ENCODE assay signal across 1 cellular context in genomic region chr12:52032797-52033505, GRCh38.
TF ChIP-seq lines count a peak whose summit lies in the region.

No MANE protein-coding gene starts in this region.

TF ChIP-seq in K562, 482 proteins besides CTCF, POLR2A, EP300 and RAD21 (continued from another document and continues in another):
- TF ChIP-seq GATAD2B (IDR thresholded peaks at IDR 0.05; ENCODE audit: borderline replicate concordance) (no peak), HDAC2 (IDR thresholded peaks at IDR 0.05) (no peak), SOX6 (IDR thresholded peaks at IDR 0.05) (no peak), KAT8 (IDR thresholded peaks at IDR 0.05; ENCODE audit: low read depth) (no peak), ESRRB (CRISPR knock-in tag; IDR thresholded peaks at IDR 0.05; ENCODE audit: borderline replicate concordance) (no peak), ZNF639 (CRISPR knock-in tag; conservative IDR thresholded peaks at IDR 0.05 in 1 of 2, IDR thresholded peaks at IDR 0.05 in 1 of 2) (peak in 1 of 2 experiments; percentile 64; a peak in 1 of 4 replicates), GABPB1 (CRISPR knock-in tag; IDR thresholded peaks at IDR 0.05) (no peak), ZBTB7A (IDR thresholded peaks at IDR 0.05; ENCODE audit: borderline replicate concordance, control insufficient read depth, low read depth, low read length) (peak; percentile 83; the same call in 1 of the 2 replicates), ZHX1 (conservative IDR thresholded peaks at IDR 0.05; ENCODE audit: low read length) (no peak), BRD9 (IDR thresholded peaks at IDR 0.05; ENCODE audit: low read depth, partially characterized antibody) (no peak), SIN3A (IDR thresholded peaks at IDR 0.05; ENCODE audit: borderline replicate concordance in 2 of 2, control insufficient read depth in 1 of 2, low read depth in 2 of 2, low read length in 2 of 2) (no peak), EWSR1 (IDR thresholded peaks at IDR 0.05; ENCODE audit: borderline replicate concordance, low read depth, partially characterized antibody) (no peak), MYBL2 (IDR thresholded peaks at IDR 0.05; ENCODE audit: low read depth) (no peak), MYBL2 (CRISPR knock-in tag; IDR thresholded peaks at IDR 0.05; ENCODE audit: borderline replicate concordance) (no peak), BMI1 (IDR thresholded peaks at IDR 0.05; ENCODE audit: low read length) (no peak), JUND (IDR thresholded peaks at IDR 0.05; ENCODE audit: borderline replicate concordance, low read depth, low read length) (peak; percentile 82), JUND (tag; IDR thresholded peaks at IDR 0.05; ENCODE audit: borderline replicate concordance, low read depth, low read length) (peak; percentile 81; the same call in 1 of the 3 replicates), JUNB (CRISPR knock-in tag; conservative IDR thresholded peaks at IDR 0.05) (no peak), PHF8 (IDR thresholded peaks at IDR 0.05; ENCODE audit: borderline replicate concordance, low read length) (peak; percentile 66), SRF (CRISPR knock-in tag; IDR thresholded peaks at IDR 0.05) (peak in 1 of 2 experiments; percentile 57; a peak in 1 of 4 replicates), DEAF1 (CRISPR knock-in tag; IDR thresholded peaks at IDR 0.05) (no peak), RB1 (IDR thresholded peaks at IDR 0.05; ENCODE audit: low read depth) (peak; percentile 47; the same call in 1 of the 2 replicates), NR0B1 (IDR thresholded peaks at IDR 0.05; ENCODE audit: partially characterized antibody) (no peak), SP1 (CRISPR knock-in tag; IDR thresholded peaks at IDR 0.05) (peak; percentile 28; the same call in 1 of the 2 replicates), ARHGAP35 (IDR thresholded peaks at IDR 0.05; ENCODE audit: partially characterized antibody) (no peak), ATF3 (IDR thresholded peaks at IDR 0.05) (peak; percentile 51; the same call in 1 of the 2 replicates), ATF3 (CRISPR knock-in tag; conservative IDR thresholded peaks at IDR 0.05) (no peak), ZBTB11 (CRISPR knock-in tag; IDR thresholded peaks at IDR 0.05) (peak in 1 of 3 experiments; percentile 80; a peak in 2 of 6 replicates), CREB3L1 (IDR thresholded peaks at IDR 0.05; ENCODE audit: borderline replicate concordance, low read depth) (no peak), FOS (IDR thresholded peaks at IDR 0.05; ENCODE audit: extremely low read depth, insufficient read length) (peak; percentile 63), GABPA (tag; conservative IDR thresholded peaks at IDR 0.05; ENCODE audit: low read depth) (peak; percentile 86), MAFK (IDR thresholded peaks at IDR 0.05; ENCODE audit: low read length) (no peak), AFF4 (CRISPR knock-in tag; IDR thresholded peaks at IDR 0.05) (no peak), MXI1 (IDR thresholded peaks at IDR 0.05; ENCODE audit: low read depth, low read length) (no peak), CBX3 (IDR thresholded peaks at IDR 0.05; ENCODE audit: borderline replicate concordance in 1 of 2, low read length in 2 of 2) (no peak; a peak in 1 of 3 replicates), RBFOX2 (IDR thresholded peaks at IDR 0.05; ENCODE audit: low read depth, low read length) (peak; percentile 71), DLX4 (CRISPR knock-in tag; IDR thresholded peaks at IDR 0.05) (no peak), KLF13 (tag; IDR thresholded peaks at IDR 0.05; ENCODE audit: borderline replicate concordance, low read depth) (no peak)
- TF ChIP-seq, protein P1, sequence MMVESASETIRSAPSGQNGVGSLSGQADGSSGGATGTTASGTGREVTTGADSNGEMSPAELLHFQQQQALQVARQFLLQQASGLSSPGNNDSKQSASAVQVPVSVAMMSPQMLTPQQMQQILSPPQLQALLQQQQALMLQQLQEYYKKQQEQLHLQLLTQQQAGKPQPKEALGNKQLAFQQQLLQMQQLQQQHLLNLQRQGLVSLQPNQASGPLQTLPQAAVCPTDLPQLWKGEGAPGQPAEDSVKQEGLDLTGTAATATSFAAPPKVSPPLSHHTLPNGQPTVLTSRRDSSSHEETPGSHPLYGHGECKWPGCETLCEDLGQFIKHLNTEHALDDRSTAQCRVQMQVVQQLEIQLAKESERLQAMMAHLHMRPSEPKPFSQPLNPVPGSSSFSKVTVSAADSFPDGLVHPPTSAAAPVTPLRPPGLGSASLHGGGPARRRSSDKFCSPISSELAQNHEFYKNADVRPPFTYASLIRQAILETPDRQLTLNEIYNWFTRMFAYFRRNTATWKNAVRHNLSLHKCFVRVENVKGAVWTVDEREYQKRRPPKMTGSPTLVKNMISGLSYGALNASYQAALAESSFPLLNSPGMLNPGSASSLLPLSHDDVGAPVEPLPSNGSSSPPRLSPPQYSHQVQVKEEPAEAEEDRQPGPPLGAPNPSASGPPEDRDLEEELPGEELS (CRISPR knock-in tag; IDR thresholded peaks at IDR 0.05; ENCODE audit: borderline replicate concordance), result no peak
